In genomic region chr16:69169051-69169450, GRCh38 we compare ENCODE assay signal across 18 cellular contexts.
"Had no signal": no experiment of that assay in that cellular context is flagged by ENCODE, and none has a peak within 500 bp of the region (broad histone marks: within the 10 kb centered on the region; RNA-seq: fewer than 3 reads in every experiment).

No MANE protein-coding gene starts in this region.

- DNase-seq: colonic mucosa; dorsolateral prefrontal cortex; effector CD8-positive, alpha-beta T cell; gastrocnemius medialis; heart right ventricle; hypothalamus; mammary epithelial cell; mucosa of descending colon; naive thymus-derived CD8-positive, alpha-beta T cell; posterior cingulate gyrus; stimulated activated CD4-positive, alpha-beta T cell treated with anti-CD3 and anti-CD28 coated beads, Interleukin-2, amount 100 ng/mL, for 48 hours; stimulated activated naive CD4-positive, alpha-beta T cell treated with Interleukin-2 at 50 U/mL for 16 hours had no signal

- H3K27me3 ChIP-seq: colonic mucosa, dorsolateral prefrontal cortex, gastrocnemius medialis, heart right ventricle, right atrium auricular region, suprapubic skin, tibial nerve had no signal

- H3K27ac ChIP-seq: colonic mucosa, gastrocnemius medialis, heart right ventricle, right atrium auricular region, suprapubic skin had no signal

- ATAC-seq: esophagus mucosa; gastrocnemius medialis; heart right ventricle; left lobe of liver; mucosa of descending colon; naive thymus-derived CD8-positive, alpha-beta T cell had no signal

- H3K9me3 ChIP-seq: colonic mucosa, gastrocnemius medialis, heart right ventricle, mucosa of descending colon, right atrium auricular region, suprapubic skin, tibial nerve had no signal

- H3K4me3 ChIP-seq: colonic mucosa, dorsolateral prefrontal cortex, gastrocnemius medialis, heart right ventricle, mucosa of descending colon, right atrium auricular region, smooth muscle cell, suprapubic skin, tibial nerve had no signal
